Comparison of ENCODE assay signal across 11 cellular contexts in the genomic region with DNA sequence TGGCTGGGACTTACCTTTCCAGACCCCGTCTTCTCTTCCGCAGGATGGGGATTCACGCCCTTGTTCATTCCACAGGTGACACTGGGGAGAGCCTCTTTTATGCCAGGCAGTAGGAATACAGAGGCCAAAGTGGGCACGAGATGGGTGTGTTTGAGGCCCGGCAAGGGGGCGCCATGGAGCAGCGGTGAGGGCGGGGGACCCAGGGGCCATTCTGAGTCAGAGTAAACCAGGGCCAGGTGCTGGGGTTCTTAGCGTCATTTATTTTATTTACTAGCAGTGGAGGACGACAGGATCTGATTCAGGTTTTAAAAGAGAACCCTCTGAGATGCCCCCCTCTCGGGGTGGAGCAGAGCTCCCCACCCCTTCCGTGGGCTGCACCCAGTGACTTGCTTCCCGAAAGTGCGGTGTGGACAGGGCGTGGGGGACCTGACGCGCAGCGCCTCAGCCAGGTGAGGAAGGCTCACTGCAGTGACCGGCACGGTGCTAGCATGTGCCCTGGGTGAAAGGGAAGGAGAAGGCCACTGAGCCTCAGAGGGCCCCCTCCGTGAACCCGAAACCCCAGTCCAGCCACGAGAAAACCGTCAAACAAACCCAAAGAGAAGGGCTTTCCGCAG. TPM values are rescaled to one million over a fixed set of nuclear protein-coding genes. Genes with fewer than 3 reads are reported as not detected.
DNase-seq lines count a peak whose midpoint lies in the region; ATAC-seq, FAIRE-seq and TF ChIP-seq lines count a peak whose summit lies in the region.
"Not testable (repeated sequence)": the region's sequence is repeated elsewhere in the genome, so short reads cannot be mapped to it uniquely, and the experiment has no call there.
"Had no signal": no experiment of that assay in that cellular context is flagged by ENCODE, and none has a peak within 500 bp of the region (broad histone marks: within the 10 kb centered on the region; RNA-seq: fewer than 3 reads in every experiment).

No MANE protein-coding gene starts in this region.

- not testable (repeated sequence) for H3K9ac ChIP-seq in K562 (ENCODE audit: insufficient read depth in 1 of 2, low read depth in 2 of 2, low read length in 2 of 2); kidney (ENCODE audit: low read length in 2 of 2)

- not testable (repeated sequence) for TF ChIP-seq RAD21 in K562 (CRISPR knock-in tag; conservative IDR thresholded peaks at IDR 0.05 in 1 of 2, IDR thresholded peaks at IDR 0.05 in 1 of 2)

- not testable (repeated sequence) for H3K9me1 ChIP-seq in K562 (ENCODE audit: control insufficient read depth, insufficient read depth, low read length)

- H3K4me1 ChIP-seq in CD8-positive, alpha-beta T cell (ENCODE audit: insufficient read depth, low read length); GM23338 (ENCODE audit: insufficient read depth); kidney (ENCODE audit: control insufficient read depth in 1 of 2, insufficient read depth in 1 of 2, low read depth in 1 of 2, low read length in 2 of 2); naive thymus-derived CD4-positive, alpha-beta T cell (ENCODE audit: control insufficient read depth in 2 of 2, insufficient read depth in 2 of 2, low read length in 2 of 2): not testable (repeated sequence)
- peaks cover 6 to 11% of the 10 kb centered on the region in 2 experiments; a peak in 2 of 5 replicates for H3K4me1 ChIP-seq in K562 (replicated peaks in 1 of 2; ENCODE audit: control insufficient read depth in 2 of 2, insufficient read depth in 2 of 2, low read length in 2 of 2)

- POLR2A ChIA-PET in CD8-positive, alpha-beta T cell (lab: Charles Lee); activated B cell treated with CpG ODN at 0.5 μM for 24 hours (lab: Charles Lee); K562 (lab: Yijun Ruan, JAX); naive thymus-derived CD4-positive, alpha-beta T cell (lab: Charles Lee): not testable (repeated sequence)

- H3K4me3 Mint-ChIP-seq in CD8-positive, alpha-beta T cell; GM23338; activated B cell treated with CpG ODN at 0.5 μM for 24 hours; activated T-cell treated with anti-CD3 and anti-CD28 coated beads, Interleukin-2, amount 50 U/mL, for 4 hours; naive thymus-derived CD4-positive, alpha-beta T cell; stimulated activated naive CD8-positive, alpha-beta T cell treated with anti-CD3 and anti-CD28 coated beads, Interleukin-15, amount 100 ng/mL, for 72 hours: not testable (repeated sequence)

- H3K27me3 Mint-ChIP-seq in CD8-positive, alpha-beta T cell (ENCODE audit: low read depth); activated B cell treated with CpG ODN at 0.5 μM for 24 hours; activated T-cell treated with anti-CD3 and anti-CD28 coated beads, Interleukin-2, amount 50 U/mL, for 4 hours (ENCODE audit: low read depth): not testable (repeated sequence)
- peaks cover 17% of the 10 kb centered on the region for H3K27me3 Mint-ChIP-seq in GM23338 (ENCODE audit: insufficient read depth, low read depth, poor library complexity)
- H3K27me3 Mint-ChIP-seq in naive thymus-derived CD4-positive, alpha-beta T cell, result peaks cover 0 to 17% (median 3%) of the 10 kb centered on the region in 5 donors
- peaks cover 25% of the 10 kb centered on the region for H3K27me3 Mint-ChIP-seq in stimulated activated naive CD8-positive, alpha-beta T cell treated with anti-CD3 and anti-CD28 coated beads, Interleukin-15, amount 100 ng/mL, for 72 hours

- not testable (repeated sequence) for H3K27me3 ChIP-seq in CD8-positive, alpha-beta T cell (ENCODE audit: insufficient read depth, low read length); K562 (ENCODE audit: control insufficient read depth in 2 of 2, insufficient read depth in 2 of 2, low read length in 2 of 2); naive thymus-derived CD4-positive, alpha-beta T cell (ENCODE audit: control insufficient read depth in 2 of 2, insufficient read depth in 2 of 2, low read length in 2 of 2)
- peaks cover 32% of the 10 kb centered on the region for H3K27me3 ChIP-seq in GM23338 (ENCODE audit: insufficient read depth)

- H3K4me1 Mint-ChIP-seq in CD8-positive, alpha-beta T cell (ENCODE audit: low read depth), result peaks cover 12% of the 10 kb centered on the region
- H3K4me1 Mint-ChIP-seq in GM23338 (peaks cover 13% of the 10 kb centered on the region; the same call in 2 of the 3 replicates), activated B cell treated with CpG ODN at 0.5 μM for 24 hours (peaks cover 19% of the 10 kb centered on the region)
- H3K4me1 Mint-ChIP-seq in activated T-cell treated with anti-CD3 and anti-CD28 coated beads, Interleukin-2, amount 50 U/mL, for 4 hours (ENCODE audit: low read depth), result peaks cover 19% of the 10 kb centered on the region
- H3K4me1 Mint-ChIP-seq in naive thymus-derived CD4-positive, alpha-beta T cell, result peaks cover 6 to 12% (median 11%) of the 10 kb centered on the region in 7 donors
- H3K4me1 Mint-ChIP-seq in stimulated activated naive CD8-positive, alpha-beta T cell treated with anti-CD3 and anti-CD28 coated beads, Interleukin-15, amount 100 ng/mL, for 72 hours, result peaks cover 25% of the 10 kb centered on the region

- H3F3A ChIP-seq in GM23338 (replicated peaks; ENCODE audit: low read depth), result not testable (repeated sequence)

- not testable (repeated sequence) for H3K4me3 ChIP-seq in CD8-positive, alpha-beta T cell (ENCODE audit: low read depth, low read length); GM23338; K562; kidney (ENCODE audit: low read length in 2 of 2); naive thymus-derived CD4-positive, alpha-beta T cell (ENCODE audit: low read length)

- not testable (repeated sequence) for H3K9me2 ChIP-seq in GM23338 (ENCODE audit: insufficient read depth)

- not testable (repeated sequence) for H3K36me3 ChIP-seq in CD8-positive, alpha-beta T cell (ENCODE audit: insufficient read depth, low read length); GM23338 (ENCODE audit: insufficient read depth); K562 (ENCODE audit: control insufficient read depth, insufficient read depth, low read length); kidney (ENCODE audit: control insufficient read depth in 1 of 2, insufficient read depth in 2 of 2, low read length in 2 of 2); naive thymus-derived CD4-positive, alpha-beta T cell (ENCODE audit: control insufficient read depth in 2 of 3, insufficient read depth in 3 of 3, low read length in 3 of 3)

- H2AFZ ChIP-seq in GM23338; K562 (ENCODE audit: low read depth, low read length): not testable (repeated sequence)

- 30% methylated on average over 4 of the region's 25 CpGs for WGBS in K562 (ENCODE audit: insufficient coverage, low coverage, missing lambda C conversion rate)

- H3K9me3 ChIP-seq in CD8-positive, alpha-beta T cell (ENCODE audit: low read length); K562 (replicated peaks; ENCODE audit: control insufficient read depth, insufficient read depth, low read depth, low read length); kidney (ENCODE audit: control insufficient read depth in 1 of 2, low read length in 2 of 2); naive thymus-derived CD4-positive, alpha-beta T cell (ENCODE audit: control insufficient read depth in 2 of 3, low read length in 3 of 3): not testable (repeated sequence)

- not testable (repeated sequence) for H4K20me1 ChIP-seq in GM23338 (replicated peaks; ENCODE audit: insufficient read depth); K562 (replicated peaks; ENCODE audit: control insufficient read depth, insufficient read depth, low read length)

- peak; percentile 60 for ATAC-seq in CD8-positive, alpha-beta T cell
- ATAC-seq in GM23338 (peak; percentile 64), activated B cell treated with CpG ODN at 0.5 μM for 24 hours (ENCODE audit: low read depth) (peak; percentile 26), K562 (peak; percentile 94)
- peak; percentile 19 to 20 for ATAC-seq in activated T-cell treated with anti-CD3 and anti-CD28 coated beads, Interleukin-2, amount 50 U/mL, for 4 hours
- ATAC-seq in naive thymus-derived CD4-positive, alpha-beta T cell, result peak; percentile 45
- peak; percentile 52 for ATAC-seq in stimulated activated naive CD8-positive, alpha-beta T cell treated with anti-CD3 and anti-CD28 coated beads, Interleukin-15, amount 100 ng/mL, for 72 hours

- TF ChIP-seq EP300 in K562 (IDR thresholded peaks at IDR 0.05; ENCODE audit: low read length), result not testable (repeated sequence)

- not testable (repeated sequence) for TF ChIP-seq CTCF in CD8-positive, alpha-beta T cell (IDR thresholded peaks at IDR 0.05); GM23338 (conservative IDR thresholded peaks at IDR 0.05; ENCODE audit: low read depth in 2 of 2); activated B cell treated with CpG ODN at 0.5 μM for 24 hours (IDR thresholded peaks at IDR 0.05); K562 (IDR thresholded peaks at IDR 0.05 in 2 of 3, conservative IDR thresholded peaks at IDR 0.05 in 1 of 3; ENCODE audit: insufficient read depth in 2 of 3, low read depth in 1 of 3, low read length in 3 of 3); kidney (IDR thresholded peaks at IDR 0.05; ENCODE audit: borderline replicate concordance, extremely low read depth, insufficient read depth)

- H3K9me3 Mint-ChIP-seq in CD8-positive, alpha-beta T cell; GM23338; activated B cell treated with CpG ODN at 0.5 μM for 24 hours; activated T-cell treated with anti-CD3 and anti-CD28 coated beads, Interleukin-2, amount 50 U/mL, for 4 hours; naive thymus-derived CD4-positive, alpha-beta T cell; stimulated activated naive CD8-positive, alpha-beta T cell treated with anti-CD3 and anti-CD28 coated beads, Interleukin-15, amount 100 ng/mL, for 72 hours: not testable (repeated sequence)

- FAIRE-seq in K562 (lab: Jason Lieb, UNC), result peak; percentile 91
- FAIRE-seq in kidney (lab: Jason Lieb, UNC), result not testable (repeated sequence)

- CTCF ChIA-PET in CD8-positive, alpha-beta T cell (lab: Charles Lee); activated B cell treated with CpG ODN at 0.5 μM for 24 hours (lab: Charles Lee); K562 (lab: Yijun Ruan, JAX; ENCODE audit: low intra/inter-chr PET ratio); naive thymus-derived CD4-positive, alpha-beta T cell (lab: Charles Lee): not testable (repeated sequence)

- H3K27ac ChIP-seq in CD8-positive, alpha-beta T cell (ENCODE audit: low read depth, low read length); GM23338 (ENCODE audit: low read depth); K562 (ENCODE audit: extremely low read depth, low read depth, low read length); kidney (ENCODE audit: low read depth in 2 of 2, low read length in 2 of 2); naive thymus-derived CD4-positive, alpha-beta T cell (ENCODE audit: low read depth, low read length): not testable (repeated sequence)

- TF ChIP-seq POLR2A in K562 (conservative IDR thresholded peaks at IDR 0.05), result not testable (repeated sequence)

- not testable (repeated sequence) for H3K27ac Mint-ChIP-seq in CD8-positive, alpha-beta T cell; GM23338; activated B cell treated with CpG ODN at 0.5 μM for 24 hours; naive thymus-derived CD4-positive, alpha-beta T cell; stimulated activated naive CD8-positive, alpha-beta T cell treated with anti-CD3 and anti-CD28 coated beads, Interleukin-15, amount 100 ng/mL, for 72 hours

- BruUV-seq in K562 (replicated peaks; lab: Mats Ljungman, UMichigan), result not testable (repeated sequence)

- in situ Hi-C loops in K562 (cut with MboI), result not testable (repeated sequence)

- not testable (repeated sequence) for H3K79me2 ChIP-seq in GM23338 (replicated peaks; ENCODE audit: insufficient read depth); K562 (ENCODE audit: control insufficient read depth, insufficient read depth, low read length)

- not testable (repeated sequence) for H3K36me3 Mint-ChIP-seq in CD8-positive, alpha-beta T cell; GM23338 (ENCODE audit: low read depth); activated B cell treated with CpG ODN at 0.5 μM for 24 hours (ENCODE audit: low read depth); activated T-cell treated with anti-CD3 and anti-CD28 coated beads, Interleukin-2, amount 50 U/mL, for 4 hours (ENCODE audit: insufficient read depth); naive thymus-derived CD4-positive, alpha-beta T cell

- not testable (repeated sequence) for DNase-seq in CD8-positive, alpha-beta T cell; GM23338 (ENCODE audit: low spot score); activated B cell treated with CpG ODN at 0.5 μM for 24 hours; activated T-cell treated with anti-CD3 and anti-CD28 coated beads, Interleukin-2, amount 50 U/mL, for 4 hours; K562 (ENCODE audit: extremely low read depth in 1 of 4, low spot score in 3 of 4); naive thymus-derived CD4-positive, alpha-beta T cell; stimulated activated naive CD8-positive, alpha-beta T cell treated with anti-CD3 and anti-CD28 coated beads, Interleukin-15, amount 100 ng/mL, for 72 hours
- peak; percentile 35 for DNase-seq in kidney

- intact Hi-C loops in CD8-positive, alpha-beta T cell (cut with DNase I, micrococcal nuclease); activated B cell treated with CpG ODN at 0.5 μM for 24 hours (cut with micrococcal nuclease); K562 (cut with micrococcal nuclease); kidney (cut with DNase I); naive thymus-derived CD4-positive, alpha-beta T cell (cut with micrococcal nuclease): not testable (repeated sequence)

- H3K4me2 ChIP-seq in GM23338; K562 (ENCODE audit: insufficient read depth, low read length): not testable (repeated sequence)

RNA-seq across cellular contexts. Expression of gene BMP8A, which starts 20.9 kb away (rescaled TPM):
- total RNA-seq in CD8-positive, alpha-beta T cell, result under 1 TPM in 1 of 2 experiments, not detected in 1; 0.27 TPM
- total RNA-seq in GM23338 (2014; rRNA removed; shearing (Covaris generic)), result 0.63 and 1.3 TPM in 2 replicates
- polyA plus RNA-seq in GM23338 (2016; fragmentation: Nextera tagmentation; extraction: Ambion mirVana), result 0.34 TPM in 1 of 2 replicates, not detected in the other
- total RNA-seq in activated B cell treated with CpG ODN at 0.5 μM for 24 hours, result 0.20 TPM in 1 of 2 replicates, not detected in the other
- total RNA-seq in activated T-cell treated with anti-CD3 and anti-CD28 coated beads, Interleukin-2, amount 50 U/mL, for 4 hours, result under 1 TPM in 2 of 3 donors, not detected in 1; 0.21 to 0.27 TPM
- total RNA-seq in K562 (2011; cell fraction: chromatin; rRNA removed; ENCODE audit: low replicate concordance), result not detected in 2 replicates
- not detected in 2 replicates for total RNA-seq in K562 (2011; cell fraction: nucleolus; rRNA removed)
- not detected in 2 replicates for total RNA-seq in K562 (2011; cell fraction: nucleoplasm; rRNA removed)
- not detected in 2 replicates for total RNA-seq in K562 (2014; rRNA removed)
- not detected in 2 replicates for total RNA-seq in K562 (2014; rRNA removed; fragmentation: Illumina TruSeq; extraction: Trizol)
- not detected in 2 replicates for total RNA-seq in K562 (2015; rRNA removed; fragmentation: Illumina TruSeq; extraction: Trizol)
- 0.16 and 0.31 TPM in 2 replicates for total RNA-seq in K562 (2021)
- polyA plus RNA-seq in K562 (2011; rRNA removed), result 0.04 TPM in 1 of 2 replicates, not detected in the other
- polyA plus RNA-seq in K562 (2011; cell fraction: cytosol; rRNA removed), result 0.07 TPM in 1 of 2 replicates, not detected in the other
- 0.11 TPM in 1 of 2 replicates, not detected in the other for polyA plus RNA-seq in K562 (2011; cell fraction: nucleus; rRNA removed)
- 0.25 TPM in 1 of 2 replicates, not detected in the other for polyA plus RNA-seq in K562 (2012)
- not detected in 2 replicates for polyA plus RNA-seq in K562 (2014; fragmentation: Illumina TruSeq; extraction: Trizol)
- not detected for polyA plus RNA-seq in K562 (2014; fragmentation: Nextera tagmentation; extraction: Ambion mirVana)
- 0.05 and 0.11 TPM in 2 replicates for polyA plus RNA-seq in K562 (2014; rRNA removed)
- polyA minus RNA-seq in K562 (2011; rRNA and poly(A)+ RNA removed), result not detected in 2 replicates
- polyA minus RNA-seq in K562 (2011; cell fraction: cytosol; rRNA and poly(A)+ RNA removed), result not detected in 2 replicates
- polyA minus RNA-seq in K562 (2011; cell fraction: nucleus; rRNA and poly(A)+ RNA removed), result 0.27 TPM in 1 of 2 replicates, not detected in the other
- total RNA-seq in kidney, result 1.2 TPM
- not detected for polyA plus RNA-seq in kidney (ENCODE audit: insufficient read depth, low read depth, low replicate concordance)
- total RNA-seq in naive thymus-derived CD4-positive, alpha-beta T cell, result under 1 TPM in 1 of 5 experiments, not detected in 4; 0.19 TPM
- polyA plus RNA-seq in naive thymus-derived CD4-positive, alpha-beta T cell, result under 1 TPM in 1 of 2 donors, not detected in 1; 0.12 TPM
- total RNA-seq: GM23248 had no signal
- polyA plus RNA-seq: AG04450; CD8-positive, alpha-beta memory T cell; GM23248 had no signal

Comparison
In these comparisons a context has a peak if more than half of its experiments do, and no peak if none do; other contexts are left out.
1. ATAC-seq: peak in every context shown above with its lines; median percentile 94 in K562; 64 in GM23338; 60 in CD8-positive, alpha-beta T cell; 52 in stimulated activated naive CD8-positive, alpha-beta T cell treated with anti-CD3 and anti-CD28 coated beads, Interleukin-15, amount 100 ng/mL, for 72 hours; 45 in naive thymus-derived CD4-positive, alpha-beta T cell; 26 in activated B cell treated with CpG ODN at 0.5 μM for 24 hours; 20 in activated T-cell treated with anti-CD3 and anti-CD28 coated beads, Interleukin-2, amount 50 U/mL, for 4 hours.